ENCODE assay signal across 14 cellular contexts in the genomic region with DNA sequence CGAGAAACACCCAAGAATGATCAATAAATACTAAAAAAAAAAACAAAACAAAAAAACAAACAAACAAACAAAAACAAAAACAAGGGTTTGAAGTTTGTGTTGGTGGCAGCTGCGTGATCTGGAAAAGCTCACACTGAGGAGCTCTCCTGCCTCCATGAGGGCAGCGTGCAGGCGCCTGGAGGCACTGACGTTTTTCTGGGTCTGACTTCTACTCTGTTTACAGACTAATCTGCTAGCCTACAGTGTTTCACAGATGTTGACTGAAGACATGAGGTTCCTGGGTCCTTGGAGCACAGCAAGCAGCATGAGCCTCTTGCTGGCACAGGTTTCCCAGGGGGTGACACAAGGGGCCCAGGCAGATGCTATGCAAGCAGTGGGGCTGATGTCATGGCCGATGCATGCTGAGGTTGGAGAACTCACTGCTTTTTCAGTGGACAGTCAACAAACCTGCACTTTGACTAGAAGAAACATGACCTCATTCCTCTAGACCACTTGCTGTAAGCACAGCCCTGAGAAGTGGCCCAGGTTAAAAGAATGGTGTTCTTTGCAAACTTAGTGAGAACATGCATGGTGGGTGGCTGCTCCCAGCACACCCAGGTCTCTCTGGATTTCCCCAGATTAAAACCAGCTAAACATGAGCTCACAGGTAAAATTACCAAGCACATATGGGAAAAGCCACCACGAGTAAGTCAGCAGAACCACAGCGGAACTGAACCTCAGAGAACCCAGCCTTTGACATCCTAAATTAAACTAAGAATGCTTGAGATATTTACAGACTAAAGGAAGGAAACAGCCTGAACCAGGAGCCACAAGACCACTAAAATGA. TPM values are rescaled to one million over a fixed set of nuclear protein-coding genes. Genes with fewer than 3 reads are reported as not detected.
DNase-seq lines count a peak whose midpoint lies in the region; ATAC-seq and TF ChIP-seq lines count a peak whose summit lies in the region.
"Had no signal": no experiment of that assay in that cellular context is flagged by ENCODE, and none has a peak within 500 bp of the region (broad histone marks: within the 10 kb centered on the region; RNA-seq: fewer than 3 reads in every experiment).

No MANE protein-coding gene starts in this region.

- intact Hi-C loops in lower lobe of right lung (cut with DNase I) = no loop called here

- peaks cover 24% of the 10 kb centered on the region for H3K9me3 Mint-ChIP-seq in WTC11

- peak overlapping the region; percentile 64 for H3K4me2 ChIP-seq in BLaER1

- peak; percentile 80 for DNase-seq in GM10266 (ENCODE audit: extremely low spot score)
- peak; percentile 54 to 81 for DNase-seq in NCI-H524 (lab: John Stamatoyannopoulos, UW)
- peak; percentile 58 for DNase-seq in lower lobe of right lung
- DNase-seq in DMS153 (lab: John Stamatoyannopoulos, UW) = no peak
- no peak for DNase-seq in WTC11 (ENCODE audit: low spot score)
- DNase-seq: activated naive CD4-positive, alpha-beta T cell treated with anti-CD3 and anti-CD28 coated beads, Interleukin-2, amount 50 U/mL, for 16 hours; H9; left cardiac atrium; MV-4-11; NCI-H748 treated with DMSO at 0.1 percent for 48 hours; posterior cingulate gyrus had no signal

- ATAC-seq in lower lobe of right lung = peak; percentile 85 to 89
- ATAC-seq in GM18867 (IDR thresholded peaks at IDR 0.05; ENCODE audit: unreplicated experiment) = no peak
- no peak for ATAC-seq in WTC11
- ATAC-seq: left cardiac atrium had no signal

- no peak overlapping the region for H3K4me3 ChIP-seq in BLaER1
- H3K4me3 ChIP-seq in lower lobe of right lung = no peak overlapping the region

- POLR2A ChIA-PET in WTC11 (lab: Charles Lee) = no interaction called here

- no peak overlapping the region for H3K4me3 Mint-ChIP-seq in WTC11
- H3K4me3 Mint-ChIP-seq: H9 had no signal

- H3K9ac ChIP-seq in BLaER1 = no peak overlapping the region; the same call in 1 of the 2 replicates

- peaks cover 24% of the 10 kb centered on the region for H3K27me3 Mint-ChIP-seq in WTC11 (ENCODE audit: low read depth)

- H3K27ac Mint-ChIP-seq in WTC11 = no peak overlapping the region
- H3K27ac Mint-ChIP-seq: H9, IgD-negative memory B cell had no signal

- peaks cover 16% of the 10 kb centered on the region for H3K4me1 ChIP-seq in BLaER1
- H3K4me1 ChIP-seq in lower lobe of right lung = peaks cover 18% of the 10 kb centered on the region

- TF ChIP-seq CTCF in GM10266 (IDR thresholded peaks at IDR 0.05; ENCODE audit: control insufficient read depth, insufficient read depth, low read depth, missing control alignments) (no peak), lower lobe of right lung (IDR thresholded peaks at IDR 0.05) (no peak), WTC11 (IDR thresholded peaks at IDR 0.05) (no peak)

- H3K4me1 Mint-ChIP-seq in WTC11 = no peaks in the 10 kb centered on the region
- H3K4me1 Mint-ChIP-seq: H9 had no signal

- H3K9me3 ChIP-seq in BLaER1 (peaks cover 23% of the 10 kb centered on the region), lower lobe of right lung (no peaks in the 10 kb centered on the region)

- H3K27me3 ChIP-seq in BLaER1 (no peaks in the 10 kb centered on the region), lower lobe of right lung (ENCODE audit: low read depth) (no peaks in the 10 kb centered on the region)

- CTCF ChIA-PET in WTC11 (lab: Charles Lee) = no interaction called here

- no peaks in the 10 kb centered on the region for H3K36me3 ChIP-seq in BLaER1
- H3K36me3 ChIP-seq in lower lobe of right lung = no peaks in the 10 kb centered on the region

- H3K27ac ChIP-seq in BLaER1 (peak overlapping the region; percentile 44; the same call in 1 of the 2 replicates), lower lobe of right lung (peak overlapping the region; percentile 48)

- peaks cover 18% of the 10 kb centered on the region for H3K36me3 Mint-ChIP-seq in WTC11

- H4K20me1 ChIP-seq in BLaER1 = no peaks in the 10 kb centered on the region

TF ChIP-seq in WTC11, 78 proteins besides CTCF, POLR2A, EP300 and RAD21:
- TF ChIP-seq, protein P1, sequence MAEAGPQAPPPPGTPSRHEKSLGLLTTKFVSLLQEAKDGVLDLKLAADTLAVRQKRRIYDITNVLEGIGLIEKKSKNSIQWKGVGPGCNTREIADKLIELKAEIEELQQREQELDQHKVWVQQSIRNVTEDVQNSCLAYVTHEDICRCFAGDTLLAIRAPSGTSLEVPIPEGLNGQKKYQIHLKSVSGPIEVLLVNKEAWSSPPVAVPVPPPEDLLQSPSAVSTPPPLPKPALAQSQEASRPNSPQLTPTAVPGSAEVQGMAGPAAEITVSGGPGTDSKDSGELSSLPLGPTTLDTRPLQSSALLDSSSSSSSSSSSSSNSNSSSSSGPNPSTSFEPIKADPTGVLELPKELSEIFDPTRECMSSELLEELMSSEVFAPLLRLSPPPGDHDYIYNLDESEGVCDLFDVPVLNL (CRISPR knock-in tag; IDR thresholded peaks at IDR 0.05; ENCODE audit: borderline replicate concordance, low read depth) = no peak
- TF ChIP-seq SOX15 (CRISPR knock-in tag; IDR thresholded peaks at IDR 0.05) (no peak), ZNF396 (CRISPR knock-in tag; IDR thresholded peaks at IDR 0.05; ENCODE audit: borderline replicate concordance) (no peak), GTF2I (CRISPR knock-in tag; conservative IDR thresholded peaks at IDR 0.05) (no peak), SP1 (CRISPR knock-in tag; conservative IDR thresholded peaks at IDR 0.05) (no peak)
- TF ChIP-seq, protein P2, sequence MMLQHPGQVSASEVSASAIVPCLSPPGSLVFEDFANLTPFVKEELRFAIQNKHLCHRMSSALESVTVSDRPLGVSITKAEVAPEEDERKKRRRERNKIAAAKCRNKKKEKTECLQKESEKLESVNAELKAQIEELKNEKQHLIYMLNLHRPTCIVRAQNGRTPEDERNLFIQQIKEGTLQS (CRISPR knock-in tag; conservative IDR thresholded peaks at IDR 0.05) = no peak
TF ChIP-seq in WTC11: peak in this region for 0.

RNA-seq across cellular contexts. Expression of a gene that starts 15.4 kb away (rescaled TPM):
- 15.0 TPM for total RNA-seq in lower lobe of right lung
- 0.81 to 1.4 TPM (median 1.1 TPM) in 3 replicates for total RNA-seq in WTC11 (2021)

RNA-seq across cellular contexts. Expression of a gene that starts 24.9 kb away (rescaled TPM):
- total RNA-seq in lower lobe of right lung (30.1 TPM), WTC11 (2021) (29.9 to 33.3 TPM (median 32.6 TPM) in 3 replicates)

Comparison
In these comparisons a context has a peak if more than half of its experiments do, and no peak if none do; other contexts are left out.
1. DNase-seq: peak in GM10266 (single experiment), NCI-H524 (2 of 2) and lower lobe of right lung (single experiment); none in DMS153 (single experiment) and WTC11 (single experiment).
2. ATAC-seq: peak in lower lobe of right lung (2 of 2); none in GM18867 (single experiment) and WTC11 (single experiment).